Comparison of ENCODE assay signal across 17 cellular contexts in genomic region chr11:74147199-74147929, GRCh38. TPM values are rescaled to one million over a fixed set of nuclear protein-coding genes. Genes with fewer than 3 reads are reported as not detected.
DNase-seq lines count a peak whose midpoint lies in the region; ATAC-seq and TF ChIP-seq lines count a peak whose summit lies in the region.
"Had no signal": no experiment of that assay in that cellular context is flagged by ENCODE, and none has a peak within 500 bp of the region (broad histone marks: within the 10 kb centered on the region; RNA-seq: fewer than 3 reads in every experiment).

No MANE protein-coding gene starts in this region.

- TF ChIP-seq EP300 in Ishikawa (IDR thresholded peaks at IDR 0.05; ENCODE audit: borderline replicate concordance): 0 out of 2 replicates have a peak, but pooled peaks have one; percentile 29

- no peaks in the 10 kb centered on the region for H3K27me3 Mint-ChIP-seq in activated T-cell treated with anti-CD3 and anti-CD28 coated beads, Interleukin-2, amount 50 U/mL, for 24 hours
- H3K27me3 Mint-ChIP-seq: stimulated activated naive B cell treated with anti-CD40 and anti-IgM and Interleukin-4, amounts not matched to agents 10 μg/mL and 1 μg/mL and 100 μg/mL, for 72 hours had no signal

- in situ Hi-C loops in Caki2 (cut with HindIII; ENCODE audit: low pct_unique_long_range_greater_than_20kb, low sequenced_read_pairs): no loop called here

- ATAC-seq in GM18519 (IDR thresholded peaks at IDR 0.05; ENCODE audit: low FRiP score, unreplicated experiment): no peak
- ATAC-seq: activated T-cell treated with anti-CD3 and anti-CD28 coated beads, Interleukin-2, amount 50 U/mL, for 4 hours; stimulated activated naive B cell treated with anti-CD40 and anti-IgM and Interleukin-4, amounts not matched to agents 10 μg/mL and 1 μg/mL and 100 μg/mL, for 72 hours had no signal

- no peak overlapping the region for H3K27ac Mint-ChIP-seq in activated T-cell treated with anti-CD3 and anti-CD28 coated beads, Interleukin-2, amount 50 U/mL, for 24 hours
- H3K27ac Mint-ChIP-seq: stimulated activated naive B cell treated with anti-CD40 and anti-IgM and Interleukin-4, amounts not matched to agents 10 μg/mL and 1 μg/mL and 100 μg/mL, for 72 hours had no signal

- TF ChIP-seq RAD21 in Ishikawa (IDR thresholded peaks at IDR 0.05; ENCODE audit: low read depth): no peak

- DNase-seq in Caki2 (ENCODE audit: low read depth) (peak; percentile 67), astrocyte of the hippocampus (ENCODE audit: low read depth, low spot score) (peak; percentile 11), left kidney (ENCODE audit: low read depth, low spot score) (peak; percentile 7), T-helper 1 cell (no peak), CD1c-positive myeloid dendritic cell (ENCODE audit: extremely low spot score) (no peak)
- DNase-seq in activated T-cell treated with anti-CD3 and anti-CD28 coated beads, Interleukin-2, amount 50 U/mL, for 24 hours: no peak
- DNase-seq: activated CD4-positive, alpha-beta T cell treated with anti-CD3 and anti-CD28 coated beads, Interleukin-2, amount 50 U/mL, for 48 hours; activated T-cell treated with anti-CD3 and anti-CD28 coated beads, Interleukin-2, amount 50 U/mL, for 4 hours; GF-D8; islet precursor cell; Karpas-422; NCI-H1436; NCI-H446; small intestine; stimulated activated naive B cell treated with anti-CD40 and anti-IgM and Interleukin-4, amounts not matched to agents 10 μg/mL and 1 μg/mL and 100 μg/mL, for 72 hours had no signal

- no peaks in the 10 kb centered on the region for H3K9me3 Mint-ChIP-seq in activated T-cell treated with anti-CD3 and anti-CD28 coated beads, Interleukin-2, amount 50 U/mL, for 24 hours
- H3K9me3 Mint-ChIP-seq: activated T-cell treated with anti-CD3 and anti-CD28 coated beads, Interleukin-2, amount 50 U/mL, for 4 hours; stimulated activated naive B cell treated with anti-CD40 and anti-IgM and Interleukin-4, amounts not matched to agents 10 μg/mL and 1 μg/mL and 100 μg/mL, for 72 hours had no signal

- no peaks in the 10 kb centered on the region for H3K4me1 Mint-ChIP-seq in activated T-cell treated with anti-CD3 and anti-CD28 coated beads, Interleukin-2, amount 50 U/mL, for 24 hours (ENCODE audit: low read depth)
- H3K4me1 Mint-ChIP-seq: stimulated activated naive B cell treated with anti-CD40 and anti-IgM and Interleukin-4, amounts not matched to agents 10 μg/mL and 1 μg/mL and 100 μg/mL, for 72 hours had no signal

- peaks cover 32% of the 10 kb centered on the region for H3K36me3 Mint-ChIP-seq in activated T-cell treated with anti-CD3 and anti-CD28 coated beads, Interleukin-2, amount 50 U/mL, for 24 hours (ENCODE audit: low read depth)

- H3K4me3 Mint-ChIP-seq in activated T-cell treated with anti-CD3 and anti-CD28 coated beads, Interleukin-2, amount 50 U/mL, for 24 hours: no peak overlapping the region
- H3K4me3 Mint-ChIP-seq: activated T-cell treated with anti-CD3 and anti-CD28 coated beads, Interleukin-2, amount 50 U/mL, for 4 hours; stimulated activated naive B cell treated with anti-CD40 and anti-IgM and Interleukin-4, amounts not matched to agents 10 μg/mL and 1 μg/mL and 100 μg/mL, for 72 hours had no signal

TF ChIP-seq in Ishikawa, 13 proteins besides CTCF, POLR2A, EP300 and RAD21:
- TF ChIP-seq TCF12 (IDR thresholded peaks at IDR 0.05; ENCODE audit: low read depth): peak; percentile 46; the same call in 1 of the 2 replicates
- TF ChIP-seq MAX (IDR thresholded peaks at IDR 0.05): no peak
- peak; percentile 80 for TF ChIP-seq TEAD4 (IDR thresholded peaks at IDR 0.05)

RNA-seq across cellular contexts. Expression of gene C2CD3, which starts 23.4 kb away (rescaled TPM):
- total RNA-seq in Caki2 (2014; rRNA removed; shearing (Covaris generic); ENCODE audit: low replicate concordance): 28.4 and 32.4 TPM in 2 replicates

RNA-seq across cellular contexts. Expression of gene PPME1, which starts 23.7 kb away (rescaled TPM):
- total RNA-seq in Caki2 (2014; rRNA removed; shearing (Covaris generic); ENCODE audit: low replicate concordance): 92.8 and 103 TPM in 2 replicates

Comparison
In these comparisons a context has a peak if more than half of its experiments do, and no peak if none do; other contexts are left out.
1. DNase-seq: peak in Caki2 (single experiment), astrocyte of the hippocampus (single experiment) and left kidney (single experiment); none in activated T-cell treated with anti-CD3 and anti-CD28 coated beads, Interleukin-2, amount 50 U/mL, for 24 hours (single experiment), T-helper 1 cell (0 of 5) and CD1c-positive myeloid dendritic cell (single experiment).